In genomic region chr14:104768437-104769323, GRCh38 we compare ENCODE assay signal across 8 cellular contexts. TPM values are rescaled to one million over a fixed set of nuclear protein-coding genes. Genes with fewer than 3 reads are reported as not detected.
A peak's percentile ranks its signal among the peaks of the same experiment; 100 is the strongest.
DNase-seq lines count a peak whose midpoint lies in the region; ATAC-seq, FAIRE-seq and TF ChIP-seq lines count a peak whose summit lies in the region.

No MANE protein-coding gene starts in this region.

- no peak overlapping the region for H3K9ac ChIP-seq in endothelial cell of umbilical vein (replicated peaks; ENCODE audit: extremely low read depth, insufficient read depth, low read length)

- H4K20me1 ChIP-seq in endothelial cell of umbilical vein (replicated peaks; ENCODE audit: control insufficient read depth, extremely low read depth, insufficient read depth, low read length), result no peaks in the 10 kb centered on the region

- TF ChIP-seq CTCF in A673 (conservative IDR thresholded peaks at IDR 0.05; ENCODE audit: low read depth, low read length), result peak; percentile 86
- TF ChIP-seq CTCF in endothelial cell of umbilical vein (IDR thresholded peaks at IDR 0.05; ENCODE audit: extremely low read depth in 1 of 2, insufficient read depth in 1 of 2, low read depth in 1 of 2, low read length in 2 of 2), result peak; percentile 73 to 96

- H3K27ac ChIP-seq in A673 (ENCODE audit: low read depth, low read length, poor library complexity, severe bottlenecking) (peak overlapping the region; percentile 40), endothelial cell of umbilical vein (ENCODE audit: insufficient read depth, low read depth, low read length) (no peak overlapping the region), mesodermal cell (ENCODE audit: low read depth, low read length, severe bottlenecking) (peak overlapping the region; percentile 16)

- intact Hi-C loops in A673 (cut with micrococcal nuclease; ENCODE audit: unreplicated experiment), result loop anchor here (2.0 to 5.0 kb wide), 2 partner anchors 58 to 279 kb away; no protein-coding TSS in a partner anchor
- intact Hi-C loops in endothelial cell of umbilical vein (cut with micrococcal nuclease), result loop anchor here (1.0 to 10.0 kb wide), 5 partner anchors 26 to 206 kb away; partner anchors contain the start of genes AHNAK2, AKT1 and CEP170B

- no peaks in the 10 kb centered on the region for H3K9me1 ChIP-seq in endothelial cell of umbilical vein (replicated peaks; ENCODE audit: control insufficient read depth, extremely low read depth, insufficient read depth, low read length)

- no peak for TF ChIP-seq POLR2A in GM18505 (IDR thresholded peaks at IDR 0.05; ENCODE audit: borderline replicate concordance, extremely low read depth, insufficient read depth, insufficient read length)
- no peak for TF ChIP-seq POLR2A in endothelial cell of umbilical vein (IDR thresholded peaks at IDR 0.05; ENCODE audit: low read depth, low read length)

- dilution Hi-C loops in endothelial cell of umbilical vein (cut with MboI; ENCODE audit: extremely low pct_ligation_motif_present, low sequenced_read_pairs), result no loop called here

- H3K4me2 ChIP-seq in endothelial cell of umbilical vein (ENCODE audit: insufficient read depth, low read length), result no peak overlapping the region

- ATAC-seq in GM18505 (IDR thresholded peaks at IDR 0.05; ENCODE audit: unreplicated experiment), result peak; percentile 68

- H3K9me3 ChIP-seq in A673 (ENCODE audit: low read depth, low read length, poor library complexity, severe bottlenecking) (no peaks in the 10 kb centered on the region), endothelial cell of umbilical vein (replicated peaks; ENCODE audit: control insufficient read depth, insufficient read depth, low read length) (no peaks in the 10 kb centered on the region), mesodermal cell (ENCODE audit: control insufficient read depth, low read length) (no peaks in the 10 kb centered on the region)

- POLR2A ChIA-PET in A673 (lab: Charles Lee; ENCODE audit: low non-redundant PET) (no interaction called here), endothelial cell of umbilical vein (lab: Charles Lee) (interaction anchor here (1.4 kb wide), 1 partner anchor 16 kb away, joined by 3 read pairs; the partner anchor contains the start of gene SIVA1)

- CTCF ChIA-PET in A673 (lab: Charles Lee) (interaction anchor here (0.6 to 1.4 kb wide), 9 partner anchors 9 to 96 kb away, joined by 3 to 4 read pairs (median 3); partner anchors contain the start of genes CEP170B and SIVA1), endothelial cell of umbilical vein (lab: Charles Lee) (interaction anchor here (0.6 to 3.8 kb wide), 35 partner anchors 9 to 318 kb away, joined by 3 to 117 read pairs (median 4); partner anchors contain the start of genes SIVA1 and ZBTB42)

- peaks cover 5% of the 10 kb centered on the region for H3K4me1 ChIP-seq in A673 (ENCODE audit: insufficient read depth, low read length, poor library complexity, severe bottlenecking)
- peaks cover 8% of the 10 kb centered on the region for H3K4me1 ChIP-seq in endothelial cell of umbilical vein (ENCODE audit: control insufficient read depth, extremely low read depth, insufficient read depth, low read length)
- H3K4me1 ChIP-seq in mesodermal cell (ENCODE audit: control insufficient read depth, insufficient read depth, low read length, poor library complexity, severe bottlenecking), result peaks cover 15% of the 10 kb centered on the region

- WGBS in mesodermal cell (ENCODE audit: insufficient coverage in 2 of 2), 2 experiments, result 11 to 24% methylated on average over 14 to 17 of the region's 25 CpGs

- H3K27me3 ChIP-seq in A673 (replicated peaks; ENCODE audit: insufficient read depth, low read depth, low read length, poor library complexity) (no peaks in the 10 kb centered on the region), endothelial cell of umbilical vein (ENCODE audit: control insufficient read depth in 2 of 2, insufficient read depth in 2 of 2, low read length in 2 of 2) (no peaks in the 10 kb centered on the region)

- peaks cover 37% of the 10 kb centered on the region for H3K36me3 ChIP-seq in A673 (ENCODE audit: insufficient read depth, low read length, poor library complexity, severe bottlenecking)
- peaks cover 3 to 26% of the 10 kb centered on the region in 2 experiments for H3K36me3 ChIP-seq in endothelial cell of umbilical vein (ENCODE audit: control insufficient read depth in 2 of 2, extremely low read depth in 1 of 2, insufficient read depth in 2 of 2, low read length in 2 of 2)
- H3K36me3 ChIP-seq in mesodermal cell (ENCODE audit: control insufficient read depth, insufficient read depth, low read length), result peaks cover 39% of the 10 kb centered on the region

- FAIRE-seq in endothelial cell of umbilical vein (lab: Jason Lieb, UNC), result peak; percentile 86

- no TSS peak for BruUV-seq in A673 (replicated peaks; lab: Mats Ljungman, UMichigan)
- BruUV-seq in endothelial cell of umbilical vein (replicated peaks; lab: Mats Ljungman, UMichigan), result no TSS peak

- peak; percentile 87 for DNase-seq in A673 (ENCODE audit: low spot score)
- peak; percentile 97 for DNase-seq in HK-2 (ENCODE audit: unreplicated experiment)
- DNase-seq in NOMO-1 treated with dmso at 0.1 percent for 144 hours (lab: John Stamatoyannopoulos, UW; ENCODE audit: unreplicated experiment), result peak; percentile 32
- DNase-seq in activated CD8-positive, alpha-beta memory T cell treated with anti-CD3 and anti-CD28 coated beads for 48 hours (ENCODE audit: low read depth in 2 of 3, low spot score in 2 of 3), result peak; percentile 70 to 98 (median 97)
- peak; percentile 75 for DNase-seq in endothelial cell of umbilical vein (ENCODE audit: low read depth, low spot score)
- peak; percentile 89 to 94 for DNase-seq in stimulated activated CD8-positive, alpha-beta memory T cell treated with anti-CD3 and anti-CD28 coated beads, Interleukin-2, amount 100 ng/mL, for 48 hours (ENCODE audit: low read depth in 2 of 2)

- no peak overlapping the region for H2AFZ ChIP-seq in endothelial cell of umbilical vein (ENCODE audit: low read depth, low read length)

- H3K4me3 ChIP-seq in A673 (ENCODE audit: low read depth, low read length, poor library complexity, severe bottlenecking), result no peak overlapping the region
- no peak overlapping the region for H3K4me3 ChIP-seq in endothelial cell of umbilical vein (replicated peaks in 1 of 3; ENCODE audit: insufficient read depth in 1 of 3, low read depth in 1 of 3, low read length in 3 of 3)
- H3K4me3 ChIP-seq in mesodermal cell (ENCODE audit: extremely low read depth, insufficient read depth, low read length, poor library complexity, severe bottlenecking), result no peak overlapping the region

- no peaks in the 10 kb centered on the region for H3K79me2 ChIP-seq in endothelial cell of umbilical vein (ENCODE audit: control insufficient read depth, insufficient read depth, low read length)

RNA-seq across cellular contexts. Expression of gene SIVA1, which starts 15.7 kb away (rescaled TPM):
- total RNA-seq in A673 (2021) (79.6 and 83.0 TPM in 2 replicates), endothelial cell of umbilical vein (92.7 and 101 TPM in 2 replicates)
- 299 and 364 TPM in 2 replicates for polyA plus RNA-seq in endothelial cell of umbilical vein
- polyA plus RNA-seq in endothelial cell of umbilical vein (2011; cell fraction: cytosol; rRNA removed), result 142 and 221 TPM in 2 replicates
- polyA plus RNA-seq in endothelial cell of umbilical vein (2011; cell fraction: nucleus; rRNA removed), result 95.9 and 108 TPM in 2 replicates
- polyA plus RNA-seq in endothelial cell of umbilical vein (2012), result 63.8 and 64.6 TPM in 2 replicates
- 29.5 and 35.8 TPM in 2 replicates for polyA minus RNA-seq in endothelial cell of umbilical vein
- polyA minus RNA-seq in endothelial cell of umbilical vein (2011; cell fraction: cytosol; rRNA and poly(A)+ RNA removed), result 107 TPM
- polyA minus RNA-seq in endothelial cell of umbilical vein (2011; cell fraction: nucleus; rRNA and poly(A)+ RNA removed), result 20.2 and 24.8 TPM in 2 replicates
- polyA plus RNA-seq in mesodermal cell (2013, experiment 1 of 2), result 95.2 TPM
- 79.0 TPM for polyA plus RNA-seq in mesodermal cell (2013, experiment 2 of 2)

RNA-seq across cellular contexts. Expression of gene AKT1, which starts 26.9 kb away (rescaled TPM):
- total RNA-seq in A673 (2021) (123 and 142 TPM in 2 replicates), endothelial cell of umbilical vein (172 and 191 TPM in 2 replicates)
- polyA plus RNA-seq in endothelial cell of umbilical vein, result 177 and 186 TPM in 2 replicates
- 174 and 199 TPM in 2 replicates for polyA plus RNA-seq in endothelial cell of umbilical vein (2011; cell fraction: cytosol; rRNA removed)
- polyA plus RNA-seq in endothelial cell of umbilical vein (2011; cell fraction: nucleus; rRNA removed), result 309 and 317 TPM in 2 replicates
- polyA plus RNA-seq in endothelial cell of umbilical vein (2012), result 128 and 150 TPM in 2 replicates
- polyA minus RNA-seq in endothelial cell of umbilical vein, result 156 and 177 TPM in 2 replicates
- 85.6 TPM for polyA minus RNA-seq in endothelial cell of umbilical vein (2011; cell fraction: cytosol; rRNA and poly(A)+ RNA removed)
- polyA minus RNA-seq in endothelial cell of umbilical vein (2011; cell fraction: nucleus; rRNA and poly(A)+ RNA removed), result 52.5 and 66.6 TPM in 2 replicates
- 113 TPM for polyA plus RNA-seq in mesodermal cell (2013, experiment 1 of 2)
- polyA plus RNA-seq in mesodermal cell (2013, experiment 2 of 2), result 91.0 TPM

RNA-seq across cellular contexts. Expression of gene ZBTB42, which starts 32.2 kb away (rescaled TPM):
- total RNA-seq in A673 (2021) (1.4 and 2.1 TPM in 2 replicates), endothelial cell of umbilical vein (3.8 and 4.0 TPM in 2 replicates)
- 3.1 and 3.8 TPM in 2 replicates for polyA plus RNA-seq in endothelial cell of umbilical vein
- polyA plus RNA-seq in endothelial cell of umbilical vein (2011; cell fraction: cytosol; rRNA removed), result 1.8 and 2.4 TPM in 2 replicates
- 1.2 and 1.3 TPM in 2 replicates for polyA plus RNA-seq in endothelial cell of umbilical vein (2011; cell fraction: nucleus; rRNA removed)
- polyA plus RNA-seq in endothelial cell of umbilical vein (2012), result 2.0 and 2.6 TPM in 2 replicates
- polyA minus RNA-seq in endothelial cell of umbilical vein, result 3.2 and 5.6 TPM in 2 replicates
- 2.8 TPM for polyA minus RNA-seq in endothelial cell of umbilical vein (2011; cell fraction: cytosol; rRNA and poly(A)+ RNA removed)
- 1.8 and 2.3 TPM in 2 replicates for polyA minus RNA-seq in endothelial cell of umbilical vein (2011; cell fraction: nucleus; rRNA and poly(A)+ RNA removed)
- 4.0 TPM for polyA plus RNA-seq in mesodermal cell (2013, experiment 1 of 2)
- polyA plus RNA-seq in mesodermal cell (2013, experiment 2 of 2), result 3.3 TPM

RNA-seq across cellular contexts. Expression of gene ADSS1, which starts 44.7 kb away (rescaled TPM):
- total RNA-seq in A673 (2021) (0.37 and 0.52 TPM in 2 replicates), endothelial cell of umbilical vein (1.9 and 2.7 TPM in 2 replicates)
- polyA plus RNA-seq in endothelial cell of umbilical vein, result 1.3 and 1.9 TPM in 2 replicates
- polyA plus RNA-seq in endothelial cell of umbilical vein (2011; cell fraction: cytosol; rRNA removed), result 1.5 and 1.6 TPM in 2 replicates
- 10.8 and 14.8 TPM in 2 replicates for polyA plus RNA-seq in endothelial cell of umbilical vein (2011; cell fraction: nucleus; rRNA removed)
- polyA plus RNA-seq in endothelial cell of umbilical vein (2012), result 1.2 and 2.1 TPM in 2 replicates
- polyA minus RNA-seq in endothelial cell of umbilical vein, result 1.0 and 2.0 TPM in 2 replicates
- 6.2 TPM for polyA minus RNA-seq in endothelial cell of umbilical vein (2011; cell fraction: cytosol; rRNA and poly(A)+ RNA removed)
- polyA minus RNA-seq in endothelial cell of umbilical vein (2011; cell fraction: nucleus; rRNA and poly(A)+ RNA removed), result 3.2 and 4.7 TPM in 2 replicates
- polyA plus RNA-seq in mesodermal cell (2013, experiment 1 of 2), result 20.2 TPM
- 18.6 TPM for polyA plus RNA-seq in mesodermal cell (2013, experiment 2 of 2)

Comparison
In these comparisons a context has a peak if more than half of its experiments do, and no peak if none do; other contexts are left out.
1. DNase-seq: peak in every context shown above with its lines; median percentile 97 in HK-2; 97 in activated CD8-positive, alpha-beta memory T cell treated with anti-CD3 and anti-CD28 coated beads for 48 hours; 92 in stimulated activated CD8-positive, alpha-beta memory T cell treated with anti-CD3 and anti-CD28 coated beads, Interleukin-2, amount 100 ng/mL, for 48 hours; 87 in A673; 75 in endothelial cell of umbilical vein; 32 in NOMO-1 treated with dmso at 0.1 percent for 144 hours.